Comparison of ENCODE assay signal across 8 cellular contexts in genomic region chr9:124259273-124260078, GRCh38. TPM values are rescaled to one million over a fixed set of nuclear protein-coding genes. Genes with fewer than 3 reads are reported as not detected.
A peak's percentile ranks its signal among the peaks of the same experiment; 100 is the strongest.
DNase-seq lines count a peak whose midpoint lies in the region; ATAC-seq and TF ChIP-seq lines count a peak whose summit lies in the region.

No MANE protein-coding gene starts in this region.

- no peak overlapping the region for H3K27ac Mint-ChIP-seq in activated naive CD4-positive, alpha-beta T cell treated with anti-CD3 and anti-CD28 coated beads, Interleukin-2, amount 10 ng/mL, durations not matched to agents 7 days and 5 days

- no peak for DNase-seq in activated naive CD4-positive, alpha-beta T cell treated with anti-CD3 and anti-CD28 coated beads, Interleukin-2, amount 10 ng/mL, durations not matched to agents 7 days and 5 days
- DNase-seq in activated naive CD4-positive, alpha-beta T cell treated with anti-CD3 and anti-CD28 coated beads, Interleukin-2, amount 50 U/mL, for 16 hours = no peak
- DNase-seq in SJSA1 (ENCODE audit: low read depth in 1 of 2, low spot score in 2 of 2) (peak; percentile 81 to 89), epithelial cell of esophagus (ENCODE audit: low read depth) (peak; percentile 82), myocyte (ENCODE audit: low read depth) (peak; percentile 93), NCI-H1930 (lab: John Stamatoyannopoulos, UW) (no peak)

- peak overlapping the region; percentile 94 for H3K4me3 Mint-ChIP-seq in activated naive CD4-positive, alpha-beta T cell treated with anti-CD3 and anti-CD28 coated beads, Interleukin-2, amount 10 ng/mL, durations not matched to agents 7 days and 5 days

- H3K36me3 Mint-ChIP-seq in activated naive CD4-positive, alpha-beta T cell treated with anti-CD3 and anti-CD28 coated beads, Interleukin-2, amount 10 ng/mL, durations not matched to agents 7 days and 5 days = peaks cover 5% of the 10 kb centered on the region

- H3K36me3 ChIP-seq in SJSA1 = peaks cover 18% of the 10 kb centered on the region

- no peak for TF ChIP-seq CTCF in epithelial cell of esophagus (IDR thresholded peaks at IDR 0.05; ENCODE audit: insufficient read depth, low read depth, low read length, missing control alignments)

- H3K4me1 Mint-ChIP-seq in activated naive CD4-positive, alpha-beta T cell treated with anti-CD3 and anti-CD28 coated beads, Interleukin-2, amount 10 ng/mL, durations not matched to agents 7 days and 5 days = peaks cover 40% of the 10 kb centered on the region

- no peaks in the 10 kb centered on the region for H3K9me3 ChIP-seq in SJSA1 (replicated peaks)

- no peaks in the 10 kb centered on the region for H3K27me3 ChIP-seq in SJSA1 (replicated peaks)

- CTCF ChIA-PET in activated naive CD4-positive, alpha-beta T cell treated with anti-CD3 and anti-CD28 coated beads, Interleukin-2, amount 10 ng/mL, durations not matched to agents 7 days and 5 days (lab: Charles Lee) = no interaction called here

- H3K4me3 ChIP-seq in SJSA1 (peak overlapping the region; percentile 78), epithelial cell of esophagus (ENCODE audit: low read length) (peak overlapping the region; percentile 63)

- peaks cover 71% of the 10 kb centered on the region for H3K4me1 ChIP-seq in SJSA1 (replicated peaks)

- H3K9me3 Mint-ChIP-seq in activated naive CD4-positive, alpha-beta T cell treated with anti-CD3 and anti-CD28 coated beads, Interleukin-2, amount 10 ng/mL, durations not matched to agents 7 days and 5 days = no peaks in the 10 kb centered on the region

- ATAC-seq in HG02798 (IDR thresholded peaks at IDR 0.05; ENCODE audit: poor library complexity, unreplicated experiment) (no peak), GM18498 (IDR thresholded peaks at IDR 0.05; ENCODE audit: unreplicated experiment) (no peak)

- peak overlapping the region; percentile 73 for H3K27ac ChIP-seq in SJSA1

- peaks cover 91% of the 10 kb centered on the region for H3K27me3 Mint-ChIP-seq in activated naive CD4-positive, alpha-beta T cell treated with anti-CD3 and anti-CD28 coated beads, Interleukin-2, amount 10 ng/mL, durations not matched to agents 7 days and 5 days

RNA-seq across cellular contexts. Expression of gene NEK6, which starts 1.7 kb away (rescaled TPM):
- 32.0 and 35.5 TPM in 2 replicates for total RNA-seq in SJSA1 (2014; rRNA removed; shearing (Covaris generic))
- 65.6 and 84.7 TPM in 2 replicates for total RNA-seq in myocyte
- polyA plus RNA-seq in myocyte (2012) = 124 TPM

Comparison
In these comparisons a context has a peak if more than half of its experiments do, and no peak if none do; other contexts are left out.
1. DNase-seq: peak in SJSA1 (2 of 2), epithelial cell of esophagus (single experiment) and myocyte (single experiment); none in activated naive CD4-positive, alpha-beta T cell treated with anti-CD3 and anti-CD28 coated beads, Interleukin-2, amount 10 ng/mL, durations not matched to agents 7 days and 5 days (single experiment), activated naive CD4-positive, alpha-beta T cell treated with anti-CD3 and anti-CD28 coated beads, Interleukin-2, amount 50 U/mL, for 16 hours (single experiment) and NCI-H1930 (0 of 2).